ENCODE assay signal across 1 cellular context in the genomic region with DNA sequence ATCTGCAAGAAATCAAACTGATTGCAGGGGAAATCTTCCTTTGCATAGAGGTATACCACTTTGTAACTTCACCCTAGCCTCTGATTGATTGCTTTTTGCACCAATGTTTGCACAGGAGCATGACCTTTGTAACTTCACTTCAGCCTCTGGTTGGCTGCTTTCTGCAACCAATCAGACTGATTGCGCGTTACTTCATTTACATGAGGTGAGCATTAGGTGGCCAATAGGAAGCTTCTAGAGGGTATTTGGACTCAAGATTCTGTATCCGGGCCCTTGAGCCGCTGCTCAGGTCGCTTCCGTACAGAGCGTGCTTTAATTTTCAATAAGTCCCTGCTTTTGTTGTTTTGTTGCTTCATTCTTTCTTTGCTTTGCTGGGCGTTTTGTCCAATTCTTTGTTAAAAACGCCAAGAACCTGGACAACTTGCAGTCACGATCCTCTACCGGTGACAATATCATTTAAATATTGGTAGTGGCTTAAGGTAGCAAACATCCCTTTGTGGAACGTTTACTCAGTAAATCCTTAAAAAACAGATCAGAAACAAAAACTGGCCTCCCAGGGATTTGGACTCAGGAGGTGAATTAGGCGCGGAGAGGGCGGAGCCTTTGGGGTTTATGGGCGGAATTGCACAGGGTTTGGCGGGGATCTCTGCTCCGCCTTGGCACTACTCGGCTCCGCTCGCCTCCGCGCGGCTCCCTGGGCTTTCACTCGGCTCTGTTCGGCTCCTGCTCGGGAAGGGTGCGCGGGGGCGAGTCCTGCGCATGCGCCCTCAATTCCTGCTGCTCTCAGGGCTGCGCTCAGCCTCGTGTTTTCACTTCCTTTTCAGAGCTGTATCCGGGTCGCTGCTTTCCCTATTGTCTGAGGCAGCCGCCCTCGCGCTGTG.
TF ChIP-seq lines count a peak whose summit lies in the region.

A gene with protein sequence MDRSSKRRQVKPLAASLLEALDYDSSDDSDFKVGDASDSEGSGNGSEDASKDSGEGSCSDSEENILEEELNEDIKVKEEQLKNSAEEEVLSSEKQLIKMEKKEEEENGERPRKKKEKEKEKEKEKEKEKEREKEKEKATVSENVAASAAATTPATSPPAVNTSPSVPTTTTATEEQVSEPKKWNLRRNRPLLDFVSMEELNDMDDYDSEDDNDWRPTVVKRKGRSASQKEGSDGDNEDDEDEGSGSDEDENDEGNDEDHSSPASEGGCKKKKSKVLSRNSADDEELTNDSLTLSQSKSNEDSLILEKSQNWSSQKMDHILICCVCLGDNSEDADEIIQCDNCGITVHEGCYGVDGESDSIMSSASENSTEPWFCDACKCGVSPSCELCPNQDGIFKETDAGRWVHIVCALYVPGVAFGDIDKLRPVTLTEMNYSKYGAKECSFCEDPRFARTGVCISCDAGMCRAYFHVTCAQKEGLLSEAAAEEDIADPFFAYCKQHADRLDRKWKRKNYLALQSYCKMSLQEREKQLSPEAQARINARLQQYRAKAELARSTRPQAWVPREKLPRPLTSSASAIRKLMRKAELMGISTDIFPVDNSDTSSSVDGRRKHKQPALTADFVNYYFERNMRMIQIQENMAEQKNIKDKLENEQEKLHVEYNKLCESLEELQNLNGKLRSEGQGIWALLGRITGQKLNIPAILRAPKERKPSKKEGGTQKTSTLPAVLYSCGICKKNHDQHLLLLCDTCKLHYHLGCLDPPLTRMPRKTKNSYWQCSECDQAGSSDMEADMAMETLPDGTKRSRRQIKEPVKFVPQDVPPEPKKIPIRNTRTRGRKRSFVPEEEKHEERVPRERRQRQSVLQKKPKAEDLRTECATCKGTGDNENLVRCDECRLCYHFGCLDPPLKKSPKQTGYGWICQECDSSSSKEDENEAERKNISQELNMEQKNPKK (plus strand): TSS at position 812 of the 881 bp plus-strand sequence. CDS start 452 bp downstream, outside the sequence.

TF ChIP-seq in HEK293, 187 proteins besides CTCF, POLR2A, EP300 and RAD21 (continued from another document):
- TF ChIP-seq, protein P1, sequence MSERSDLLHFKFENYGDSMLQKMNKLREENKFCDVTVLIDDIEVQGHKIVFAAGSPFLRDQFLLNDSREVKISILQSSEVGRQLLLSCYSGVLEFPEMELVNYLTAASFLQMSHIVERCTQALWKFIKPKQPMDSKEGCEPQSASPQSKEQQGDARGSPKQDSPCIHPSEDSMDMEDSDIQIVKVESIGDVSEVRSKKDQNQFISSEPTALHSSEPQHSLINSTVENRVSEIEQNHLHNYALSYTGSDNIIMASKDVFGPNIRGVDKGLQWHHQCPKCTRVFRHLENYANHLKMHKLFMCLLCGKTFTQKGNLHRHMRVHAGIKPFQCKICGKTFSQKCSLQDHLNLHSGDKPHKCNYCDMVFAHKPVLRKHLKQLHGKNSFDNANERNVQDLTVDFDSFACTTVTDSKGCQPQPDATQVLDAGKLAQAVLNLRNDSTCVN (tag by site-specific recombination; optimal IDR thresholded peaks at IDR 0.05): peak; percentile 62
- 0 out of 2 replicates have a peak, but pooled peaks have one; percentile 33 for TF ChIP-seq ZXDB (tag by site-specific recombination; IDR thresholded peaks at IDR 0.05)
- TF ChIP-seq ZNF561 (tag by site-specific recombination; IDR thresholded peaks at IDR 0.05; ENCODE audit: borderline replicate concordance): 0 out of 2 replicates have a peak, but pooled peaks have one; percentile 27
- peak; percentile 69 for TF ChIP-seq GLIS1 (tag by site-specific recombination; IDR thresholded peaks at IDR 0.05)
- TF ChIP-seq, protein P2, sequence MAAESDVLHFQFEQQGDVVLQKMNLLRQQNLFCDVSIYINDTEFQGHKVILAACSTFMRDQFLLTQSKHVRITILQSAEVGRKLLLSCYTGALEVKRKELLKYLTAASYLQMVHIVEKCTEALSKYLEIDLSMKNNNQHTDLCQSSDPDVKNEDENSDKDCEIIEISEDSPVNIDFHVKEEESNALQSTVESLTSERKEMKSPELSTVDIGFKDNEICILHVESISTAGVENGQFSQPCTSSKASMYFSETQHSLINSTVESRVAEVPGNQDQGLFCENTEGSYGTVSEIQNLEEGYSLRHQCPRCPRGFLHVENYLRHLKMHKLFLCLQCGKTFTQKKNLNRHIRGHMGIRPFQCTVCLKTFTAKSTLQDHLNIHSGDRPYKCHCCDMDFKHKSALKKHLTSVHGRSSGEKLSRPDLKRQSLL (tag by site-specific recombination; IDR thresholded peaks at IDR 0.05): 0 out of 2 replicates have a peak, but pooled peaks have one; percentile 25
- TF ChIP-seq, protein P3, sequence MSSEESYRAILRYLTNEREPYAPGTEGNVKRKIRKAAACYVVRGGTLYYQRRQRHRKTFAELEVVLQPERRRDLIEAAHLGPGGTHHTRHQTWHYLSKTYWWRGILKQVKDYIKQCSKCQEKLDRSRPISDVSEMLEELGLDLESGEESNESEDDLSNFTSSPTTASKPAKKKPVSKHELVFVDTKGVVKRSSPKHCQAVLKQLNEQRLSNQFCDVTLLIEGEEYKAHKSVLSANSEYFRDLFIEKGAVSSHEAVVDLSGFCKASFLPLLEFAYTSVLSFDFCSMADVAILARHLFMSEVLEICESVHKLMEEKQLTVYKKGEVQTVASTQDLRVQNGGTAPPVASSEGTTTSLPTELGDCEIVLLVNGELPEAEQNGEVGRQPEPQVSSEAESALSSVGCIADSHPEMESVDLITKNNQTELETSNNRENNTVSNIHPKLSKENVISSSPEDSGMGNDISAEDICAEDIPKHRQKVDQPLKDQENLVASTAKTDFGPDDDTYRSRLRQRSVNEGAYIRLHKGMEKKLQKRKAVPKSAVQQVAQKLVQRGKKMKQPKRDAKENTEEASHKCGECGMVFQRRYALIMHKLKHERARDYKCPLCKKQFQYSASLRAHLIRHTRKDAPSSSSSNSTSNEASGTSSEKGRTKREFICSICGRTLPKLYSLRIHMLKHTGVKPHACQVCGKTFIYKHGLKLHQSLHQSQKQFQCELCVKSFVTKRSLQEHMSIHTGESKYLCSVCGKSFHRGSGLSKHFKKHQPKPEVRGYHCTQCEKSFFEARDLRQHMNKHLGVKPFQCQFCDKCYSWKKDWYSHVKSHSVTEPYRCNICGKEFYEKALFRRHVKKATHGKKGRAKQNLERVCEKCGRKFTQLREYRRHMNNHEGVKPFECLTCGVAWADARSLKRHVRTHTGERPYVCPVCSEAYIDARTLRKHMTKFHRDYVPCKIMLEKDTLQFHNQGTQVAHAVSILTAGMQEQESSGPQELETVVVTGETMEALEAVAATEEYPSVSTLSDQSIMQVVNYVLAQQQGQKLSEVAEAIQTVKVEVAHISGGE (tag by site-specific recombination; conservative IDR thresholded peaks at IDR 0.05; ENCODE audit: low read depth): peak; percentile 55
- TF ChIP-seq ZNF658 (tag by site-specific recombination; IDR thresholded peaks at IDR 0.05): no peak
- TF ChIP-seq MYNN (tag by site-specific recombination; IDR thresholded peaks at IDR 0.05; ENCODE audit: borderline replicate concordance): no peak
- 0 out of 2 replicates have a peak, but pooled peaks have one; percentile 29 for TF ChIP-seq ZBTB17 (tag by site-specific recombination; IDR thresholded peaks at IDR 0.05)
- peak; percentile 21; the same call in 1 of the 2 replicates for TF ChIP-seq ZNF24 (tag by site-specific recombination; IDR thresholded peaks at IDR 0.05)
- TF ChIP-seq KLF8 (tag by site-specific recombination; IDR thresholded peaks at IDR 0.05): peak; percentile 15; the same call in 1 of the 2 replicates
- peak; percentile 80 for TF ChIP-seq ZBTB48 (tag by site-specific recombination; IDR thresholded peaks at IDR 0.05)
- TF ChIP-seq SP2 (tag by site-specific recombination; IDR thresholded peaks at IDR 0.05): peak; percentile 75
- TF ChIP-seq ZNF350 (tag by site-specific recombination; IDR thresholded peaks at IDR 0.05): peak; percentile 98
- TF ChIP-seq ZNF335 (tag by site-specific recombination; conservative IDR thresholded peaks at IDR 0.05): peak; percentile 33
- 0 out of 2 replicates have a peak, but pooled peaks have one; percentile 5 for TF ChIP-seq ZNF76 (tag by site-specific recombination; IDR thresholded peaks at IDR 0.05; ENCODE audit: borderline replicate concordance, low read depth)
- TF ChIP-seq ZNF140 (tag by site-specific recombination; IDR thresholded peaks at IDR 0.05): peak; percentile 97; the same call in 1 of the 2 replicates
- TF ChIP-seq, protein P4, sequence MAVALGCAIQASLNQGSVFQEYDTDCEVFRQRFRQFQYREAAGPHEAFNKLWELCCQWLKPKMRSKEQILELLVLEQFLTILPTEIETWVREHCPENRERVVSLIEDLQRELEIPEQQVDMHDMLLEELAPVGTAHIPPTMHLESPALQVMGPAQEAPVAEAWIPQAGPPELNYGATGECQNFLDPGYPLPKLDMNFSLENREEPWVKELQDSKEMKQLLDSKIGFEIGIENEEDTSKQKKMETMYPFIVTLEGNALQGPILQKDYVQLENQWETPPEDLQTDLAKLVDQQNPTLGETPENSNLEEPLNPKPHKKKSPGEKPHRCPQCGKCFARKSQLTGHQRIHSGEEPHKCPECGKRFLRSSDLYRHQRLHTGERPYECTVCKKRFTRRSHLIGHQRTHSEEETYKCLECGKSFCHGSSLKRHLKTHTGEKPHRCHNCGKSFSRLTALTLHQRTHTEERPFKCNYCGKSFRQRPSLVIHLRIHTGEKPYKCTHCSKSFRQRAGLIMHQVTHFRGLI (tag by site-specific recombination; IDR thresholded peaks at IDR 0.05): no peak
- peak; percentile 44 for TF ChIP-seq SP3 (tag by site-specific recombination; IDR thresholded peaks at IDR 0.05)
- TF ChIP-seq SETDB1 (IDR thresholded peaks at IDR 0.05; ENCODE audit: insufficient read length, low read length): peak; percentile 45
- TF ChIP-seq ZNF223 (tag by site-specific recombination; IDR thresholded peaks at IDR 0.05): no peak
- TF ChIP-seq, protein P5, sequence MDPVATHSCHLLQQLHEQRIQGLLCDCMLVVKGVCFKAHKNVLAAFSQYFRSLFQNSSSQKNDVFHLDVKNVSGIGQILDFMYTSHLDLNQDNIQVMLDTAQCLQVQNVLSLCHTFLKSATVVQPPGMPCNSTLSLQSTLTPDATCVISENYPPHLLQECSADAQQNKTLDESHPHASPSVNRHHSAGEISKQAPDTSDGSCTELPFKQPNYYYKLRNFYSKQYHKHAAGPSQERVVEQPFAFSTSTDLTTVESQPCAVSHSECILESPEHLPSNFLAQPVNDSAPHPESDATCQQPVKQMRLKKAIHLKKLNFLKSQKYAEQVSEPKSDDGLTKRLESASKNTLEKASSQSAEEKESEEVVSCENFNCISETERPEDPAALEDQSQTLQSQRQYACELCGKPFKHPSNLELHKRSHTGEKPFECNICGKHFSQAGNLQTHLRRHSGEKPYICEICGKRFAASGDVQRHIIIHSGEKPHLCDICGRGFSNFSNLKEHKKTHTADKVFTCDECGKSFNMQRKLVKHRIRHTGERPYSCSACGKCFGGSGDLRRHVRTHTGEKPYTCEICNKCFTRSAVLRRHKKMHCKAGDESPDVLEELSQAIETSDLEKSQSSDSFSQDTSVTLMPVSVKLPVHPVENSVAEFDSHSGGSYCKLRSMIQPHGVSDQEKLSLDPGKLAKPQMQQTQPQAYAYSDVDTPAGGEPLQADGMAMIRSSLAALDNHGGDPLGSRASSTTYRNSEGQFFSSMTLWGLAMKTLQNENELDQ (tag by site-specific recombination; IDR thresholded peaks at IDR 0.05; ENCODE audit: low read depth): no peak
- TF ChIP-seq ZBTB8A (tag by site-specific recombination; IDR thresholded peaks at IDR 0.05): no peak
- TF ChIP-seq ZFHX2 (tag by site-specific recombination; conservative IDR thresholded peaks at IDR 0.05): peak; percentile 34; the same call in 1 of the 2 replicates
- TF ChIP-seq, protein P6, sequence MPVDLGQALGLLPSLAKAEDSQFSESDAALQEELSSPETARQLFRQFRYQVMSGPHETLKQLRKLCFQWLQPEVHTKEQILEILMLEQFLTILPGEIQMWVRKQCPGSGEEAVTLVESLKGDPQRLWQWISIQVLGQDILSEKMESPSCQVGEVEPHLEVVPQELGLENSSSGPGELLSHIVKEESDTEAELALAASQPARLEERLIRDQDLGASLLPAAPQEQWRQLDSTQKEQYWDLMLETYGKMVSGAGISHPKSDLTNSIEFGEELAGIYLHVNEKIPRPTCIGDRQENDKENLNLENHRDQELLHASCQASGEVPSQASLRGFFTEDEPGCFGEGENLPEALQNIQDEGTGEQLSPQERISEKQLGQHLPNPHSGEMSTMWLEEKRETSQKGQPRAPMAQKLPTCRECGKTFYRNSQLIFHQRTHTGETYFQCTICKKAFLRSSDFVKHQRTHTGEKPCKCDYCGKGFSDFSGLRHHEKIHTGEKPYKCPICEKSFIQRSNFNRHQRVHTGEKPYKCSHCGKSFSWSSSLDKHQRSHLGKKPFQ (tag by site-specific recombination; IDR thresholded peaks at IDR 0.05): no peak
- no peak for TF ChIP-seq ZNF146 (tag by site-specific recombination; IDR thresholded peaks at IDR 0.05)
